Comparison of ENCODE assay signal across 1 cellular context in genomic region chr2:223760838-223761502, GRCh38.
A peak's percentile ranks its signal among the peaks of the same experiment; 100 is the strongest.
TF ChIP-seq lines count a peak whose summit lies in the region.

No MANE protein-coding gene starts in this region.

TF ChIP-seq in HCT116, 20 proteins besides CTCF, POLR2A, EP300 and RAD21 (continued from another document):
- TF ChIP-seq REST (IDR thresholded peaks at IDR 0.05; ENCODE audit: low read depth) (no peak), ZNF274 (IDR thresholded peaks at IDR 0.05; ENCODE audit: low read depth, low read length) (no peak), SRF (IDR thresholded peaks at IDR 0.05; ENCODE audit: low read depth) (peak; percentile 41; the same call in 1 of the 2 replicates), ATF3 (IDR thresholded peaks at IDR 0.05) (no peak), JUND (IDR thresholded peaks at IDR 0.05) (peak; percentile 91), SP1 (IDR thresholded peaks at IDR 0.05; ENCODE audit: low read depth) (peak; percentile 81)
